Comparison of ENCODE assay signal across 9 cellular contexts in the genomic region with DNA sequence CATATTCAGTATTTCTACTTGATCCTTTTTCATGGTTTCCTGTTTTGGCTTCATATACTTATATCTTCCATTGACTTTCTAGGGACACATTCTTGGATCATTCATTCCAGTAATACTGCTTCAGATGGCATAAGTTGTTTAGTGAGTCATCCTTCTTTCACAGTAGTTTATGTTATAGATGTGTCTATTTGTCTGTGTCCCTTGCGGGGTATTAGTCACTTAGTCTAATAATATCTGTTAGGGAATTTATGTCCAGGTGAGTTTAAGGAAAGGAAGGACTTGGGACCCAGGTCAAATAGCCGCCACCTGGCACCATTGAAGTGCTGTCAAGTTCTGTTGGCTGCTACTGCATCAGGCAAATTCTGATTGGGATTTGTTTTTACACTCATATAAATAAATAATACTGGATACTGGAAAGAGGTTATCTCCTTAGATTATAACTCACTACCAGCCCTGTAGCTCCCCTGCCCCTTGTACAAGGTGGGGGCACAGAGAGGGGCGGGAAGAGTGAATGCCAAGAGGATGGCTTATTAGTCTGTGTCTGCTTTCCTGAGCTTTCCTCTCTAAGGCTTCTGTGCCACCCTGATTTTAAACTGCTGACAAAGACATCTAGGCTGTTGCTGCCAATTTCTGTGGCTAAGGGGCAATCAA.
DNase-seq lines count a peak whose midpoint lies in the region; ATAC-seq and TF ChIP-seq lines count a peak whose summit lies in the region.
"Had no signal": no experiment of that assay in that cellular context is flagged by ENCODE, and none has a peak within 500 bp of the region (broad histone marks: within the 10 kb centered on the region; RNA-seq: fewer than 3 reads in every experiment).

No MANE protein-coding gene starts in this region.

- BruUV-seq in IMR-90 (replicated peaks; lab: Mats Ljungman, UMichigan): no TSS peak

- peak overlapping the region; percentile 36 for H3K4me3 Mint-ChIP-seq in natural killer cell

- peak; percentile 55 for DNase-seq in DMS53 treated with DMSO at 0.1 percent for 48 hours (lab: John Stamatoyannopoulos, UW; ENCODE audit: unreplicated experiment)
- peak; percentile 77 for DNase-seq in IMR-90
- DNase-seq in caudate nucleus (lab: John Stamatoyannopoulos, UW): no peak
- no peak for DNase-seq in natural killer cell
- DNase-seq in 8988T: no peak
- no peak for DNase-seq in HUDEP-2 (lab: John Stamatoyannopoulos, UW; ENCODE audit: unreplicated experiment in 76 of 76)
- no peak for DNase-seq in transverse colon
- DNase-seq: esophagus squamous epithelium had no signal

- H3K4me1 ChIP-seq in IMR-90 (ENCODE audit: control insufficient read depth, insufficient read depth, low read length) (peaks cover 5% of the 10 kb centered on the region), transverse colon (peaks cover 0 to 44% (median 10%) of the 10 kb centered on the region in 4 donors)

- H3K9me3 ChIP-seq in IMR-90 (ENCODE audit: control insufficient read depth, insufficient read depth, low read length): no peaks in the 10 kb centered on the region
- no peaks in the 10 kb centered on the region for H3K9me3 ChIP-seq in transverse colon
- H3K9me3 ChIP-seq: esophagus squamous epithelium had no signal

- dilution Hi-C loops in IMR-90 (cut with HindIII; ENCODE audit: low sequenced_read_pairs, unreplicated experiment): no loop called here

- intact Hi-C loops in IMR-90 (cut with micrococcal nuclease): no loop called here
- intact Hi-C loops in natural killer cell (cut with micrococcal nuclease): loop anchor here (5.0 to 10.0 kb wide), 2 partner anchors 46 kb away; no protein-coding TSS in a partner anchor
- intact Hi-C loops in transverse colon (cut with DNase I; ENCODE audit: low total_unique reads): no loop called here

- no peaks in the 10 kb centered on the region for H3K9me3 Mint-ChIP-seq in natural killer cell

- H4K5ac ChIP-seq in IMR-90 (ENCODE audit: low read depth, low read length): no peak overlapping the region

- TF ChIP-seq RAD21 in IMR-90 (IDR thresholded peaks at IDR 0.05; ENCODE audit: low read length): no peak

- H3K27ac ChIP-seq in IMR-90 (ENCODE audit: insufficient read depth, low read length) (no peak overlapping the region), caudate nucleus (ENCODE audit: low read depth, low read length) (peak overlapping the region; percentile 49), transverse colon (no peak overlapping the region)
- H3K27ac ChIP-seq: esophagus squamous epithelium had no signal

- 0 out of 2 replicates have a peak overlapping the region, but pooled peaks have one; percentile 20 for H3K4ac ChIP-seq in IMR-90 (ENCODE audit: low read depth, low read length)

- H4K20me1 ChIP-seq in IMR-90 (ENCODE audit: insufficient read depth, low read length): peaks cover 21% of the 10 kb centered on the region

- H3K9me1 ChIP-seq in IMR-90 (ENCODE audit: insufficient read depth, low read length): peaks cover 4% of the 10 kb centered on the region

- H4K91ac ChIP-seq in IMR-90 (ENCODE audit: insufficient read depth, low read depth, low read length): no peak overlapping the region

- H3K27me3 ChIP-seq in IMR-90 (ENCODE audit: control insufficient read depth, insufficient read depth, low read length): no peaks in the 10 kb centered on the region
- no peaks in the 10 kb centered on the region for H3K27me3 ChIP-seq in transverse colon
- H3K27me3 ChIP-seq: esophagus squamous epithelium had no signal

- no peak overlapping the region for H2AK9ac ChIP-seq in IMR-90 (replicated peaks; ENCODE audit: low read depth, low read length, poor library complexity)

- in situ Hi-C loops in IMR-90 (cut with MboI; ENCODE audit: low sequenced_read_pairs): no loop called here
- in situ Hi-C loops in transverse colon (cut with MboI; ENCODE audit: low pct_ligation_motif_present in 1 of 4, low pct_unique_long_range_greater_than_20kb in 1 of 4, low sequenced_read_pairs in 3 of 4): no loop called here

- H3K14ac ChIP-seq in IMR-90 (replicated peaks; ENCODE audit: low read depth, low read length): no peak overlapping the region

- H3K4me3 ChIP-seq in IMR-90 (ENCODE audit: insufficient read depth, low read depth, low read length) (no peak overlapping the region), transverse colon (no peak overlapping the region)
- H3K4me3 ChIP-seq: esophagus squamous epithelium had no signal

- POLR2A ChIA-PET in IMR-90 (lab: Charles Lee; ENCODE audit: unreplicated experiment): no interaction called here

- H2AFZ ChIP-seq in IMR-90 (replicated peaks; ENCODE audit: low read length, poor library complexity): no peak overlapping the region

- peak; percentile 90 for ATAC-seq in IMR-90 (ENCODE audit: low read depth)
- peak in 1 of 3 donors; percentile 50 for ATAC-seq in natural killer cell
- no peak for ATAC-seq in GM19452 (IDR thresholded peaks at IDR 0.05; ENCODE audit: unreplicated experiment)

- peaks cover 23 to 39% of the 10 kb centered on the region in 2 experiments for H3K79me1 ChIP-seq in IMR-90 (ENCODE audit: low read depth in 1 of 2, low read length in 2 of 2)

- H3K4me2 ChIP-seq in IMR-90 (ENCODE audit: low read depth, low read length): no peak overlapping the region

- H2BK5ac ChIP-seq in IMR-90 (ENCODE audit: low read depth, low read length, poor library complexity, severe bottlenecking): no peak overlapping the region

- H3K27me3 Mint-ChIP-seq in natural killer cell (ENCODE audit: low read depth in 2 of 2): no peaks in the 10 kb centered on the region

- no peaks in the 10 kb centered on the region for H3K36me3 Mint-ChIP-seq in natural killer cell

- no peak overlapping the region for H3K9ac ChIP-seq in IMR-90 (ENCODE audit: low read depth, low read length)

- peak overlapping the region; percentile 47; the same call in 1 of the 2 replicates for H2BK20ac ChIP-seq in IMR-90 (ENCODE audit: low read depth, low read length)

- H3K36me3 ChIP-seq in IMR-90 (ENCODE audit: control insufficient read depth, insufficient read depth, low read length) (no peaks in the 10 kb centered on the region; the same call in 1 of the 2 replicates), transverse colon (no peaks in the 10 kb centered on the region)
- H3K36me3 ChIP-seq: esophagus squamous epithelium had no signal

- H3K27ac Mint-ChIP-seq in natural killer cell: peak overlapping the region; percentile 66 to 70

- H4K8ac ChIP-seq in IMR-90 (ENCODE audit: low read depth in 2 of 2, low read length in 2 of 2): no peak overlapping the region

- no peak overlapping the region for H3K56ac ChIP-seq in IMR-90 (ENCODE audit: extremely low read depth, insufficient read depth, low read length)

- no peak for TF ChIP-seq EP300 in transverse colon (IDR thresholded peaks at IDR 0.05; ENCODE audit: low read depth)

- no peak for TF ChIP-seq POLR2A in IMR-90 (IDR thresholded peaks at IDR 0.05; ENCODE audit: low read depth, low read length)
- no peak for TF ChIP-seq POLR2A in transverse colon (IDR thresholded peaks at IDR 0.05)

- no peak overlapping the region for H3K23ac ChIP-seq in IMR-90 (ENCODE audit: low read depth, low read length)

- H3K4me1 Mint-ChIP-seq in natural killer cell: peaks cover 72 to 75% of the 10 kb centered on the region in 2 donors

- peak overlapping the region; percentile 31; the same call in 1 of the 2 replicates for H2AK5ac ChIP-seq in IMR-90 (ENCODE audit: low read depth, low read length)

- CTCF ChIA-PET in IMR-90 (lab: Yijun Ruan, JAX): no interaction called here

- no peak overlapping the region for H2BK120ac ChIP-seq in IMR-90 (ENCODE audit: low read depth, low read length)

- TF ChIP-seq CTCF in IMR-90 (conservative IDR thresholded peaks at IDR 0.05; ENCODE audit: low read depth, low read length) (no peak), natural killer cell (IDR thresholded peaks at IDR 0.05) (no peak), transverse colon (IDR thresholded peaks at IDR 0.05) (no peak)

- no peak overlapping the region; the same call in 1 of the 2 replicates for H3K18ac ChIP-seq in IMR-90 (ENCODE audit: low read depth, low read length)

- no CpG with 5 or more reads among the region's 3 CpGs for WGBS in IMR-90 (ENCODE audit: extremely low coverage in 2 of 2, insufficient read length in 1 of 2), 2 experiments
- WGBS in transverse colon (ENCODE audit: low coverage in 1 of 2), 2 donors: 67 to 89% methylated on average over 3 of the region's 3 CpGs

- H2BK15ac ChIP-seq in IMR-90 (ENCODE audit: low read depth, low read length): no peak overlapping the region

TF ChIP-seq in IMR-90, 13 proteins besides CTCF, POLR2A, EP300 and RAD21:
- TF ChIP-seq FOS (IDR thresholded peaks at IDR 0.05; ENCODE audit: low read depth, low read length) (peak; percentile 84), CEBPB (IDR thresholded peaks at IDR 0.05; ENCODE audit: low read depth, low read length) (peak; percentile 21; the same call in 1 of the 2 replicates), RCOR1 (IDR thresholded peaks at IDR 0.05; ENCODE audit: insufficient replicate concordance, low read length) (peak; percentile 78), CHD1 (IDR thresholded peaks at IDR 0.05; ENCODE audit: low read depth, low read length) (no peak)
- TF ChIP-seq, protein P1, sequence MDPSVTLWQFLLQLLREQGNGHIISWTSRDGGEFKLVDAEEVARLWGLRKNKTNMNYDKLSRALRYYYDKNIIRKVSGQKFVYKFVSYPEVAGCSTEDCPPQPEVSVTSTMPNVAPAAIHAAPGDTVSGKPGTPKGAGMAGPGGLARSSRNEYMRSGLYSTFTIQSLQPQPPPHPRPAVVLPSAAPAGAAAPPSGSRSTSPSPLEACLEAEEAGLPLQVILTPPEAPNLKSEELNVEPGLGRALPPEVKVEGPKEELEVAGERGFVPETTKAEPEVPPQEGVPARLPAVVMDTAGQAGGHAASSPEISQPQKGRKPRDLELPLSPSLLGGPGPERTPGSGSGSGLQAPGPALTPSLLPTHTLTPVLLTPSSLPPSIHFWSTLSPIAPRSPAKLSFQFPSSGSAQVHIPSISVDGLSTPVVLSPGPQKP (IDR thresholded peaks at IDR 0.05; ENCODE audit: borderline replicate concordance, low read depth, low read length): no peak

Comparison
In these comparisons a context has a peak if more than half of its experiments do, and no peak if none do; other contexts are left out.
1. DNase-seq: peak in DMS53 treated with DMSO at 0.1 percent for 48 hours (single experiment) and IMR-90 (single experiment); none in caudate nucleus (0 of 61), natural killer cell (single experiment), 8988T (single experiment), HUDEP-2 (0 of 76) and transverse colon (single experiment).